ENCODE assay signal across 12 cellular contexts in the genomic region with DNA sequence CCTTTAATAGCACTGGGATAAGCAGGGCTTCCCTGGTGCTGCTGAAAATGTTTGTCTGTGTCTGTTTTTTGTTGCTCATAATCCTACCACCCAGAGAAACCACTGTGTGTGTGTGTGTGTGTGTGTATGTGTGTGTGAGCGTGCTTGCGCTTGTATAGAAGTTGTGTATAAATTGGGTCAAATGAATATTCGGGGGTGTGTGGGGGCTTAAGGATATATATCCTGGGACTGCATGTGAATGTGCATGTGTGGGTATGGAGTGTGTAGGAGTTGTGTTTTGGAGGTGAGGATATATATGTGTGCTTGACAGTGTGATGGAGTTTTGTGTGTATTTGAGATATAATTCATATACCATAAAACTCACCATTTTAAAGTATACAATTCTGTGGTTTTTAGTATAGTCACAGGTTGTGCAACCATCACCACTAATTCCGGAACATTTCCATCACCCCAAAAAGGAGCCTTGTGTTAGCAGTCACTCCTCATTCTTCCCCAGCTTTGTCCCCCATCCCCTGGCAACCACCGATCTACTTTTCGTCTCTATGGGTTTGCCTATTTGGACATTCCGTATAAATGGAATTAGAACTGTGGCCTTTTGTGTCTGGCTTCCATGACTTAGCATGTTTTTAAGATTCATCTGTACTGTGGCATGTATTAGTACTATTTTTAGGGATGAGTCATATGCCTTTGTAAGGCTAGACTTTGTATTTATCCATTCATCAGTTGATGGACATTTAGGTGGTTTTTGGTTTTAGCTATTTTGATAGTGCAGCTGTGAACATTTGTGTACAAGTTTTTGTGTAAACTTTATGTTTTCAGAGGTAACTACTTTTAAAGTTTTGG. TPM values are rescaled to one million over a fixed set of nuclear protein-coding genes. Genes with fewer than 3 reads are reported as not detected.
A peak's percentile ranks its signal among the peaks of the same experiment; 100 is the strongest.
DNase-seq lines count a peak whose midpoint lies in the region; ATAC-seq and TF ChIP-seq lines count a peak whose summit lies in the region.
"Had no signal": no experiment of that assay in that cellular context is flagged by ENCODE, and none has a peak within 500 bp of the region (broad histone marks: within the 10 kb centered on the region; RNA-seq: fewer than 3 reads in every experiment).

No MANE protein-coding gene starts in this region.

- H3K9me3 ChIP-seq in body of pancreas (no peaks in the 10 kb centered on the region), left lung (no peaks in the 10 kb centered on the region), vagina (no peaks in the 10 kb centered on the region)
- H3K9me3 ChIP-seq: BE2C had no signal

- no peaks in the 10 kb centered on the region for H3K27me3 ChIP-seq in body of pancreas
- H3K27me3 ChIP-seq in left lung, result no peaks in the 10 kb centered on the region
- no peaks in the 10 kb centered on the region for H3K27me3 ChIP-seq in vagina
- H3K27me3 ChIP-seq: BE2C had no signal

- peak; percentile 12 for ATAC-seq in body of pancreas
- ATAC-seq in left lung, result peak; percentile 46

- TF ChIP-seq POLR2A in body of pancreas (IDR thresholded peaks at IDR 0.05) (no peak), vagina (IDR thresholded peaks at IDR 0.05) (no peak)

- H3K27ac ChIP-seq in body of pancreas (no peak overlapping the region), left lung (no peak overlapping the region), vagina (no peak overlapping the region)

- intact Hi-C loops in body of pancreas (cut with DNase I) (no loop called here), left lung (cut with DNase I) (no loop called here), vagina (cut with DNase I) (no loop called here)

- H3K36me3 ChIP-seq in body of pancreas (replicated peaks in 1 of 2; ENCODE audit: insufficient read depth in 1 of 2, low read depth in 2 of 2) (no peaks in the 10 kb centered on the region), left lung (no peaks in the 10 kb centered on the region), vagina (peaks cover 0 to 3% of the 10 kb centered on the region in 2 donors)
- H3K36me3 ChIP-seq: BE2C had no signal

- 74 to 87% methylated on average over 7 of the region's 7 CpGs for WGBS in body of pancreas, 2 donors

- no peaks in the 10 kb centered on the region for H3K4me1 ChIP-seq in body of pancreas
- H3K4me1 ChIP-seq in left lung, result peaks cover 0 to 9% of the 10 kb centered on the region in 2 donors
- H3K4me1 ChIP-seq in vagina, result no peaks in the 10 kb centered on the region
- H3K4me1 ChIP-seq: BE2C had no signal

- H3K4me3 ChIP-seq in body of pancreas, result no peak overlapping the region
- H3K4me3 ChIP-seq in left lung, result no peak overlapping the region
- H3K4me3 ChIP-seq in vagina, result no peak overlapping the region

- DNase-seq in A172 (ENCODE audit: low spot score) (peak; percentile 50), HPDE6-E6E7 (ENCODE audit: extremely low spot score) (peak; percentile 8), body of pancreas (no peak), left lung (no peak), vagina (ENCODE audit: extremely low spot score in 2 of 2) (no peak), NCI-H345 (lab: John Stamatoyannopoulos, UW) (no peak), activated gamma-delta T cell treated with Interleukin-2 at 50 U/mL for 16 hours (no peak)
- DNase-seq in NK-92 treated with Interleukin-12 subunit alpha and Interleukin-12 subunit beta, amount 100 ng/mL, for 24 hours (lab: John Stamatoyannopoulos, UW), result no peak
- DNase-seq: activated naive CD8-positive, alpha-beta T cell treated with anti-CD3 and anti-CD28 coated beads, Interleukin-2, amount 50 U/mL, for 24 hours; BE2C; NCI-H1436 treated with DMSO at 0.1 percent for 48 hours; stimulated activated CD4-positive, alpha-beta T cell treated with anti-CD3 and anti-CD28 coated beads, Interleukin-12 subunit alpha, Interleukin-12 subunit beta, amount 100 ng/mL, for 4 hours had no signal

- TF ChIP-seq CTCF in body of pancreas (IDR thresholded peaks at IDR 0.05), result no peak
- TF ChIP-seq CTCF in left lung (IDR thresholded peaks at IDR 0.05), result no peak
- no peak for TF ChIP-seq CTCF in vagina (IDR thresholded peaks at IDR 0.05)

RNA-seq across cellular contexts. Expression of a gene that starts 25.6 kb away (rescaled TPM):
- 48.9 and 94.0 TPM in 2 replicates for total RNA-seq in A172 (2014; rRNA removed; shearing (Covaris generic))
- 10 to 100 TPM; 54.7 to 95.6 TPM for total RNA-seq in body of pancreas
- total RNA-seq in left lung, result 10 to 100 TPM; 34.1 to 44.5 TPM
- 31.4 TPM for total RNA-seq in vagina

RNA-seq across cellular contexts. Expression of a gene that starts 49.4 kb away (rescaled TPM):
- 0.14 and 0.95 TPM in 2 replicates for total RNA-seq in A172 (2014; rRNA removed; shearing (Covaris generic))
- 1 to 10 TPM in 1 of 2 donors, under 1 TPM in 1; 0.66 to 1.3 TPM for total RNA-seq in body of pancreas
- total RNA-seq in left lung, result 10 to 100 TPM; 10.7 to 12.4 TPM
- total RNA-seq in vagina, result 7.6 TPM

RNA-seq across cellular contexts. Expression of a gene that starts 56.4 kb away (rescaled TPM):
- total RNA-seq in A172 (2014; rRNA removed; shearing (Covaris generic)), result 2.7 and 3.6 TPM in 2 replicates
- 10 to 100 TPM; 10.1 to 10.5 TPM for total RNA-seq in body of pancreas
- 10 to 100 TPM; 22.3 to 24.2 TPM for total RNA-seq in left lung
- 43.0 TPM for total RNA-seq in vagina

Comparison
In these comparisons a context has a peak if more than half of its experiments do, and no peak if none do; other contexts are left out.
1. DNase-seq: peak in A172 (single experiment) and HPDE6-E6E7 (single experiment); none in body of pancreas (0 of 4), left lung (0 of 2), vagina (0 of 2), NCI-H345 (single experiment), NK-92 treated with Interleukin-12 subunit alpha and Interleukin-12 subunit beta, amount 100 ng/mL, for 24 hours (single experiment) and activated gamma-delta T cell treated with Interleukin-2 at 50 U/mL for 16 hours (single experiment).